In the genomic region with DNA sequence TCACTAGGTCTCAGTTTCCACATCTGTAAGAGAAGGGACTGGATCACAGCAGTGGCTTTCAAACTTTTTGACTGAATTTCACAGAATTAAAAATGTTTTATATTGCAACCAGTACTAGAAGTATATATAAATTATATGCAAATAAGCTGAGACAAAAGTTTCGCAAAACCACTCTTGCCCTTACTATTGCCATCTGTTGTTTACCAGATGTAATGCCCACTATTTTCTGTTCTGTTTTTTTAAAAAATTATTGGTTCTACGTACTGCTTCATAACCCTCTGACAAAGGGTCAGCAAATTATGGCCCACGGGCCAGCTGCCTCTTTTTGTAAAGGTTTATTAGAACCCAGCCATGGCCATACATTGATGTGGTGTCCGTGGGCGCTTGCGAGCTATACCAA, we compare ENCODE assay signal across 25 cellular contexts.
"Had no signal": no experiment of that assay in that cellular context is flagged by ENCODE, and none has a peak within 500 bp of the region (broad histone marks: within the 10 kb centered on the region; RNA-seq: fewer than 3 reads in every experiment).

No MANE protein-coding gene starts in this region.

- H2AFZ ChIP-seq: PC-9 had no signal

- H3K27me3 Mint-ChIP-seq: activated naive CD8-positive, alpha-beta T cell treated with anti-CD3 and anti-CD28 coated beads, Interleukin-2, amount 50 U/mL, for 24 hours had no signal

- H3K9me3 ChIP-seq: ascending aorta, body of pancreas had no signal

- H3K27ac ChIP-seq: ascending aorta, body of pancreas, PC-9, VCaP had no signal

- H3K4me1 ChIP-seq: ascending aorta, body of pancreas had no signal

- H3K4me2 ChIP-seq: PC-9 had no signal

- H3K27ac Mint-ChIP-seq: activated CD8-positive, alpha-beta T cell treated with anti-CD3 and anti-CD28 coated beads, Interleukin-2, amount 10 ng/mL, durations not matched to agents 7 days and 5 days; activated naive CD8-positive, alpha-beta T cell treated with anti-CD3 and anti-CD28 coated beads, Interleukin-2, amount 50 U/mL, for 24 hours had no signal

- DNase-seq: activated CD4-positive, alpha-beta T cell treated with anti-CD3 and anti-CD28 coated beads for 4 hours; activated CD4-positive, alpha-beta T cell treated with anti-CD3 and anti-CD28 coated beads, Interleukin-2, amount 50 U/mL, for 4 hours; activated CD8-positive, alpha-beta T cell treated with anti-CD3 and anti-CD28 coated beads, Interleukin-2, amount 10 ng/mL, durations not matched to agents 7 days and 5 days; activated naive CD4-positive, alpha-beta T cell treated with Interleukin-2 at 50 U/mL for 16 hours; activated naive CD8-positive, alpha-beta T cell treated with anti-CD3 and anti-CD28 coated beads, Interleukin-2, amount 50 U/mL, for 24 hours; activated T-cell treated with anti-CD3 and anti-CD28 coated beads, Interleukin-2, amount 50 U/mL, for 4 hours; amniotic stem cell; body of pancreas; central memory CD4-positive, alpha-beta T cell; Karpas-422; NCI-H1092; NCI-H1417; NCI-H1930; NCI-H2107; NCI-H510A treated with DMSO at 0.1 percent for 48 hours; NCI-H69; PC-9; SHP77 treated with DMSO at 0.1 percent for 48 hours; T-helper 2 cell; T1000 had no signal

- H3K9me3 Mint-ChIP-seq: activated naive CD4-positive, alpha-beta T cell treated with anti-CD3 and anti-CD28 coated beads, Interleukin-2, amount 50 U/mL, for 72 hours; activated naive CD8-positive, alpha-beta T cell treated with anti-CD3 and anti-CD28 coated beads, Interleukin-2, amount 50 U/mL, for 24 hours; activated T-cell treated with anti-CD3 and anti-CD28 coated beads, Interleukin-2, amount 50 U/mL, for 4 hours had no signal

- H3K4me3 Mint-ChIP-seq: activated CD8-positive, alpha-beta T cell treated with anti-CD3 and anti-CD28 coated beads, Interleukin-2, amount 10 ng/mL, durations not matched to agents 7 days and 5 days; activated naive CD8-positive, alpha-beta T cell treated with anti-CD3 and anti-CD28 coated beads, Interleukin-2, amount 50 U/mL, for 24 hours; activated T-cell treated with anti-CD3 and anti-CD28 coated beads, Interleukin-2, amount 50 U/mL, for 4 hours had no signal

- H3K4me3 ChIP-seq: ascending aorta, body of pancreas, K562, PC-9 had no signal

- ATAC-seq: activated CD4-positive, CD25-positive, alpha-beta regulatory T cell treated with anti-CD3 and anti-CD28 coated beads, Interleukin-2, amount 50 U/mL, for 24 hours; activated CD8-positive, alpha-beta T cell treated with anti-CD3 and anti-CD28 coated beads, Interleukin-2, amount 10 ng/mL, durations not matched to agents 7 days and 5 days; activated naive CD4-positive, alpha-beta T cell treated with anti-CD3 and anti-CD28 coated beads, Interleukin-2, amount 50 U/mL, for 72 hours; activated naive CD8-positive, alpha-beta T cell treated with anti-CD3 and anti-CD28 coated beads, Interleukin-2, amount 50 U/mL, for 24 hours; activated T-cell treated with anti-CD3 and anti-CD28 coated beads, Interleukin-2, amount 50 U/mL, for 4 hours; body of pancreas; K562 had no signal

- H3K27me3 ChIP-seq: ascending aorta, body of pancreas had no signal
